17 cellular contexts compared by ENCODE assay signal in the genomic region with DNA sequence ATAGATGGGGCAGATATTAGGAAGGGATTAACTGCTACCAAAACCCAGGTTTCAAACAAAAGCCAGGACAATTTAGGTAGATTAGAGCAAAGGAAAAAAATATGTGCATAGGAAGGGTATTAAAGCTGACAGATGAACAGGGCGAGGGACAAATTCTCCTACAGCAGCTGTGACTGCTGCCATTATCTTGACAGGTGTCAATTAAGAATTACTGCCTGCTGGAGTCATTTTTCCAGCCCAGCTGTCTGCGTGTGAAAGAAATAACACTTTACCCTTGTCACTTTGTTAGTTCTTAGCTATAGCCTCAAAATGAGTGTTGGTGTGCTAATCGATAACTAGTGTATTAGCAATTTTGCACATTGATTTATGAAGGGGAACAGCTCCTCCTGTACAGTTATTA. TPM values are rescaled to one million over a fixed set of nuclear protein-coding genes. Genes with fewer than 3 reads are reported as not detected.
A peak's percentile ranks its signal among the peaks of the same experiment; 100 is the strongest.
DNase-seq lines count a peak whose midpoint lies in the region; ATAC-seq, FAIRE-seq and TF ChIP-seq lines count a peak whose summit lies in the region.
"Had no signal": no experiment of that assay in that cellular context is flagged by ENCODE, and none has a peak within 500 bp of the region (broad histone marks: within the 10 kb centered on the region; RNA-seq: fewer than 3 reads in every experiment).

No MANE protein-coding gene starts in this region.

- H3K36me3 ChIP-seq in gastroesophageal sphincter, result no peaks in the 10 kb centered on the region
- H3K36me3 ChIP-seq in small intestine (ENCODE audit: control insufficient read depth in 2 of 2, insufficient read depth in 2 of 2, low read length in 2 of 2), result no peaks in the 10 kb centered on the region
- H3K36me3 ChIP-seq in mesendoderm (ENCODE audit: control insufficient read depth, insufficient read depth, low read length), result no peaks in the 10 kb centered on the region
- H3K36me3 ChIP-seq: cardiac muscle cell had no signal

- H3K4me1 ChIP-seq in gastroesophageal sphincter (peaks cover 10 to 98% (median 12%) of the 10 kb centered on the region in 3 donors), small intestine (ENCODE audit: control insufficient read depth in 2 of 2, insufficient read depth in 1 of 2, low read depth in 1 of 2, low read length in 1 of 2) (peaks cover 20 to 26% of the 10 kb centered on the region in 2 donors), mesendoderm (ENCODE audit: control insufficient read depth, low read depth, low read length) (no peaks in the 10 kb centered on the region)

- H3K79me1 ChIP-seq in mesendoderm (ENCODE audit: low read length), result no peaks in the 10 kb centered on the region

- H4K8ac ChIP-seq in mesendoderm (ENCODE audit: low read depth, low read length), result no peak overlapping the region

- peak overlapping the region; percentile 82; the same call in 1 of the 2 replicates for H3K4me3 Mint-ChIP-seq in HFFc6
- H3K4me3 Mint-ChIP-seq: activated CD8-positive, alpha-beta T cell treated with anti-CD3 and anti-CD28 coated beads, Interleukin-2, amount 10 ng/mL, durations not matched to agents 7 days and 5 days; CD14-positive monocyte had no signal

- H3K18ac ChIP-seq in mesendoderm (ENCODE audit: low read length), result no peak overlapping the region

- ATAC-seq in gastroesophageal sphincter, result no peak
- ATAC-seq: activated CD8-positive, alpha-beta T cell treated with anti-CD3 and anti-CD28 coated beads, Interleukin-2, amount 10 ng/mL, durations not matched to agents 7 days and 5 days had no signal

- no peak for TF ChIP-seq POLR2A in gastroesophageal sphincter (IDR thresholded peaks at IDR 0.05)

- H3K27ac Mint-ChIP-seq in HFFc6, result peak overlapping the region; percentile 90; the same call in 1 of the 2 replicates
- H3K27ac Mint-ChIP-seq: activated CD8-positive, alpha-beta T cell treated with anti-CD3 and anti-CD28 coated beads, Interleukin-2, amount 10 ng/mL, durations not matched to agents 7 days and 5 days; CD14-positive monocyte had no signal

- H3K9ac ChIP-seq in mesendoderm (ENCODE audit: low read length), result no peak overlapping the region

- H3K4me1 Mint-ChIP-seq in HFFc6 (ENCODE audit: low read depth), result peaks cover 100% of the 10 kb centered on the region

- H2BK15ac ChIP-seq in mesendoderm (replicated peaks; ENCODE audit: low read depth), result no peak overlapping the region

- H2AK5ac ChIP-seq in mesendoderm (ENCODE audit: low read length), result no peak overlapping the region

- H3K4me2 ChIP-seq in mesendoderm (ENCODE audit: low read length), result no peak overlapping the region

- no peak overlapping the region for H3K56ac ChIP-seq in mesendoderm (ENCODE audit: low read length)

- H3K27ac ChIP-seq in gastroesophageal sphincter (peak overlapping the region in 3 of 4 donors; percentile 25 to 46 (median 38)), small intestine (ENCODE audit: low read depth in 1 of 2, low read length in 1 of 2) (peak overlapping the region; percentile 35 to 63), mesendoderm (ENCODE audit: low read depth, low read length) (no peak overlapping the region)
- H3K27ac ChIP-seq: cardiac muscle cell had no signal

- no peak overlapping the region for H2BK5ac ChIP-seq in mesendoderm (ENCODE audit: low read length)

- no peaks in the 10 kb centered on the region for H3K9me3 Mint-ChIP-seq in HFFc6
- H3K9me3 Mint-ChIP-seq: CD14-positive monocyte had no signal

- TF ChIP-seq CTCF in HFFc6 (IDR thresholded peaks at IDR 0.05) (no peak), gastroesophageal sphincter (IDR thresholded peaks at IDR 0.05) (no peak)

- no peak overlapping the region for H4K5ac ChIP-seq in mesendoderm (ENCODE audit: low read length)

- H3K27me3 ChIP-seq in gastroesophageal sphincter, result no peaks in the 10 kb centered on the region
- no peaks in the 10 kb centered on the region for H3K27me3 ChIP-seq in small intestine (ENCODE audit: control insufficient read depth in 2 of 2, insufficient read depth in 2 of 2, low read length in 2 of 2)
- no peaks in the 10 kb centered on the region for H3K27me3 ChIP-seq in mesendoderm (ENCODE audit: insufficient read depth, low read length, poor library complexity)

- no peaks in the 10 kb centered on the region for H3K79me2 ChIP-seq in mesendoderm (ENCODE audit: control insufficient read depth, insufficient read depth, low read length)

- no peak for FAIRE-seq in small intestine (lab: Jason Lieb, UNC)
- FAIRE-seq: TTC549 had no signal

- H3K27me3 Mint-ChIP-seq in HFFc6 (ENCODE audit: insufficient read depth), result no peaks in the 10 kb centered on the region

- H2BK120ac ChIP-seq in mesendoderm (ENCODE audit: low read depth, low read length), result no peak overlapping the region

- 83 to 100% methylated on average over 1 to 3 of the region's 3 CpGs for WGBS in gastroesophageal sphincter (ENCODE audit: low coverage in 1 of 2), 2 donors
- 15 to 71% (median 39%) methylated on average over 3 of the region's 3 CpGs for WGBS in small intestine, 3 donors
- no CpG with 5 or more reads among the region's 3 CpGs for WGBS in mesendoderm (ENCODE audit: extremely low coverage, insufficient coverage, low lambda C conversion rate)

- H3K4ac ChIP-seq in mesendoderm (ENCODE audit: low read depth, low read length), result no peak overlapping the region

- H3K9me3 ChIP-seq in gastroesophageal sphincter, result no peaks in the 10 kb centered on the region
- H3K9me3 ChIP-seq in small intestine (ENCODE audit: control insufficient read depth, low read depth), result no peaks in the 10 kb centered on the region
- H3K9me3 ChIP-seq: mucosa of descending colon had no signal

- no peak for TF ChIP-seq EP300 in gastroesophageal sphincter (IDR thresholded peaks at IDR 0.05)

- no peak overlapping the region for H3K23ac ChIP-seq in mesendoderm (ENCODE audit: low read length)

- DNase-seq in HFFc6 (no peak), NCI-H2171 treated with DMSO at 0.1 percent for 48 hours (lab: John Stamatoyannopoulos, UW) (peak; percentile 81), small intestine (peak; percentile 25), mesendoderm (no peak), EL (no peak)
- DNase-seq in activated CD8-positive, alpha-beta memory T cell treated with anti-CD3 and anti-CD28 coated beads for 24 hours, result no peak
- DNase-seq: activated CD8-positive, alpha-beta T cell treated with anti-CD3 and anti-CD28 coated beads, Interleukin-2, amount 10 ng/mL, durations not matched to agents 7 days and 5 days; activated gamma-delta T cell treated with Interleukin-2 at 50 U/mL for 16 hours; NCI-H1048; NK-92 treated with Interleukin-12 subunit alpha and Interleukin-12 subunit beta, amount 100 ng/mL, for 24 hours; SHP77 treated with DMSO at 0.1 percent for 48 hours; stimulated activated CD4-positive, alpha-beta T cell treated with anti-CD3 and anti-CD28 coated beads, Interleukin-2, amount 100 ng/mL, for 48 hours had no signal

- H3K4me3 ChIP-seq in gastroesophageal sphincter (no peak overlapping the region), small intestine (ENCODE audit: low read depth in 1 of 2, low read length in 2 of 2) (no peak overlapping the region), mesendoderm (ENCODE audit: low read length) (no peak overlapping the region)
- H3K4me3 ChIP-seq: cardiac muscle cell, mucosa of descending colon had no signal

- H3K36me3 Mint-ChIP-seq in HFFc6 (ENCODE audit: low read depth), result no peaks in the 10 kb centered on the region

RNA-seq across cellular contexts. Expression of gene TSHZ1, which starts 7.5 kb away (rescaled TPM):
- 10 to 100 TPM; 18.6 to 25.0 (median 23.3) TPM for total RNA-seq in HFFc6 (2021; fragmentation: NEBNext Ultra II Directional; extraction: Animal tissue kit (Norgen Biotek cat#: 25700))
- 10 to 100 TPM; 22.3 to 41.7 (median 33.8) TPM for total RNA-seq in gastroesophageal sphincter
- 10 to 100 TPM in 1 of 3 donors, 1 to 10 TPM in 2; 7.3 to 13.0 (median 7.6) TPM for polyA plus RNA-seq in small intestine
- polyA plus RNA-seq in mesendoderm (2013, experiment 1 of 2), result 0.32 TPM
- polyA plus RNA-seq in mesendoderm (2013, experiment 2 of 2), result 0.21 TPM

RNA-seq across cellular contexts. Expression of gene PTGR3, which starts 9.1 kb away (rescaled TPM):
- total RNA-seq in HFFc6 (2021; fragmentation: NEBNext Ultra II Directional; extraction: Animal tissue kit (Norgen Biotek cat#: 25700)), result 10 to 100 TPM; 37.9 to 47.5 (median 41.8) TPM
- 10 to 100 TPM; 24.9 to 46.8 (median 29.6) TPM for total RNA-seq in gastroesophageal sphincter
- 10 to 100 TPM; 11.6 to 23.3 (median 21.0) TPM for polyA plus RNA-seq in small intestine
- 1.3 TPM for polyA plus RNA-seq in mesendoderm (2013, experiment 1 of 2)
- 1.3 TPM for polyA plus RNA-seq in mesendoderm (2013, experiment 2 of 2)

Comparison
In these comparisons a context has a peak if more than half of its experiments do, and no peak if none do; other contexts are left out.
1. DNase-seq: peak in NCI-H2171 treated with DMSO at 0.1 percent for 48 hours (single experiment) and small intestine (single experiment); none in HFFc6 (single experiment), activated CD8-positive, alpha-beta memory T cell treated with anti-CD3 and anti-CD28 coated beads for 24 hours (single experiment), mesendoderm (single experiment) and EL (single experiment).